Comparison of ENCODE assay signal across 8 cellular contexts in the genomic region with DNA sequence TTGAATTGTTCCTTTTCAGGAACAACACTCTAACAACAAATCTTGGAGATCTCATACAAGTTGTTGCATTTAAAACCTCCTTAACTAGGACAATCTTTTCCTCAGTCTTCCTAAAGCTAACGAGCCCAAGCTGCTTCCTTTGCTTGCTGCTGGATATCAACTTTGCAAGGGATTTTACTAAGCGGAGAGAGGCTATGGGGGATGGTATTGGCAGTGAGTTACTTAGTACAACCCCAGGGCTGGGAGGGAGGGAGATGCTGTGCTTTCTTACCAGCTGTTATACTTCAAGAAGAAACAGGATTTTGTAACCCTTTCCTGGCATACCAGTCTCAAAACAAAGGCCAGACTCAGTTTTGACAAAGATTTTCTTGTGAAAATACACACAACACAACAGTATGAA. TPM values are rescaled to one million over a fixed set of nuclear protein-coding genes. Genes with fewer than 3 reads are reported as not detected.
DNase-seq lines count a peak whose midpoint lies in the region; FAIRE-seq and TF ChIP-seq lines count a peak whose summit lies in the region.

No MANE protein-coding gene starts in this region.

- no peak overlapping the region for H3K9ac ChIP-seq in kidney (ENCODE audit: low read length in 2 of 2)

- H3K4me1 ChIP-seq in kidney (ENCODE audit: control insufficient read depth in 1 of 2, insufficient read depth in 1 of 2, low read depth in 1 of 2, low read length in 2 of 2): peaks cover 0 to 3% of the 10 kb centered on the region in 2 donors

- FAIRE-seq in kidney (lab: Jason Lieb, UNC) (no peak), urothelium cell line (lab: Jason Lieb, UNC) (no peak)

- no peaks in the 10 kb centered on the region for H3K9me3 ChIP-seq in kidney (ENCODE audit: control insufficient read depth in 1 of 2, low read length in 2 of 2)

- peaks cover 24% of the 10 kb centered on the region for H3K36me3 Mint-ChIP-seq in HFFc6 (ENCODE audit: low read depth)
- no peaks in the 10 kb centered on the region for H3K36me3 Mint-ChIP-seq in activated CD4-positive, alpha-beta T cell treated with anti-CD3 and anti-CD28 coated beads, Interleukin-2, amount 10 ng/mL, durations not matched to agents 7 days and 5 days (ENCODE audit: low read depth)

- H3K9me3 Mint-ChIP-seq in HFFc6: no peaks in the 10 kb centered on the region
- no peaks in the 10 kb centered on the region for H3K9me3 Mint-ChIP-seq in activated CD4-positive, alpha-beta T cell treated with anti-CD3 and anti-CD28 coated beads, Interleukin-2, amount 10 ng/mL, durations not matched to agents 7 days and 5 days

- CTCF ChIA-PET in activated CD4-positive, alpha-beta T cell treated with anti-CD3 and anti-CD28 coated beads, Interleukin-2, amount 10 ng/mL, durations not matched to agents 7 days and 5 days (lab: Charles Lee): no interaction called here

- no peak for TF ChIP-seq CTCF in HFFc6 (IDR thresholded peaks at IDR 0.05)
- no peak for TF ChIP-seq CTCF in kidney (IDR thresholded peaks at IDR 0.05; ENCODE audit: borderline replicate concordance, extremely low read depth, insufficient read depth)

- intact Hi-C loops in kidney (cut with DNase I): no loop called here

- H3K4me3 Mint-ChIP-seq in HFFc6: peak overlapping the region; percentile 87
- H3K4me3 Mint-ChIP-seq in activated CD4-positive, alpha-beta T cell treated with anti-CD3 and anti-CD28 coated beads, Interleukin-2, amount 10 ng/mL, durations not matched to agents 7 days and 5 days: no peak overlapping the region

- peak overlapping the region; percentile 92 for H3K27ac Mint-ChIP-seq in HFFc6
- no peak overlapping the region for H3K27ac Mint-ChIP-seq in activated CD4-positive, alpha-beta T cell treated with anti-CD3 and anti-CD28 coated beads, Interleukin-2, amount 10 ng/mL, durations not matched to agents 7 days and 5 days

- DNase-seq in HFFc6: peak; percentile 85
- DNase-seq in brain pericyte (ENCODE audit: low read depth, low spot score): peak; percentile 78
- DNase-seq in kidney: no peak
- peak; percentile 92 for DNase-seq in smooth muscle cell of the brain vasculature (ENCODE audit: low read depth, low spot score)
- no peak for DNase-seq in UCSD-AML1 (lab: John Stamatoyannopoulos, UW; ENCODE audit: unreplicated experiment)
- DNase-seq in NK-92 (lab: John Stamatoyannopoulos, UW; ENCODE audit: unreplicated experiment): no peak
- DNase-seq in activated CD4-positive, alpha-beta T cell treated with anti-CD3 and anti-CD28 coated beads, Interleukin-2, amount 10 ng/mL, durations not matched to agents 7 days and 5 days: no peak
- no peak for DNase-seq in urothelium cell line (ENCODE audit: low spot score)

- peaks cover 74% of the 10 kb centered on the region for H3K4me1 Mint-ChIP-seq in HFFc6 (ENCODE audit: low read depth)
- H3K4me1 Mint-ChIP-seq in activated CD4-positive, alpha-beta T cell treated with anti-CD3 and anti-CD28 coated beads, Interleukin-2, amount 10 ng/mL, durations not matched to agents 7 days and 5 days: no peaks in the 10 kb centered on the region

- POLR2A ChIA-PET in activated CD4-positive, alpha-beta T cell treated with anti-CD3 and anti-CD28 coated beads, Interleukin-2, amount 10 ng/mL, durations not matched to agents 7 days and 5 days (lab: Charles Lee): no interaction called here

- H3K4me3 ChIP-seq in kidney (ENCODE audit: low read length in 2 of 2): peak overlapping the region in 1 of 2 donors; percentile 24

- H3K27ac ChIP-seq in kidney (ENCODE audit: low read depth in 2 of 2, low read length in 2 of 2): peak overlapping the region; percentile 49 to 67

- no peaks in the 10 kb centered on the region for H3K27me3 Mint-ChIP-seq in HFFc6 (ENCODE audit: insufficient read depth)
- H3K27me3 Mint-ChIP-seq in activated CD4-positive, alpha-beta T cell treated with anti-CD3 and anti-CD28 coated beads, Interleukin-2, amount 10 ng/mL, durations not matched to agents 7 days and 5 days: no peaks in the 10 kb centered on the region

- H3K36me3 ChIP-seq in kidney (ENCODE audit: control insufficient read depth in 1 of 2, insufficient read depth in 2 of 2, low read length in 2 of 2): no peaks in the 10 kb centered on the region

RNA-seq across cellular contexts. Expression of gene COL1A2, which starts 19.5 kb away (rescaled TPM):
- total RNA-seq in HFFc6 (2021; fragmentation: NEBNext Ultra II Directional; extraction: Animal tissue kit (Norgen Biotek cat#: 25700)): 1,000 to 10,000 TPM; 3,728 to 6,317 (median 3,918) TPM
- total RNA-seq in kidney: 149 TPM
- 51.4 TPM for polyA plus RNA-seq in kidney (ENCODE audit: insufficient read depth, low read depth, low replicate concordance)
- total RNA-seq in activated CD4-positive, alpha-beta T cell treated with anti-CD3 and anti-CD28 coated beads, Interleukin-2, amount 10 ng/mL, durations not matched to agents 7 days and 5 days: under 1 TPM; 0.06 to 0.15 TPM

Comparison
In these comparisons a context has a peak if more than half of its experiments do, and no peak if none do; other contexts are left out.
1. DNase-seq: peak in HFFc6 (single experiment), brain pericyte (single experiment) and smooth muscle cell of the brain vasculature (single experiment); none in kidney (single experiment), UCSD-AML1 (single experiment), NK-92 (single experiment), activated CD4-positive, alpha-beta T cell treated with anti-CD3 and anti-CD28 coated beads, Interleukin-2, amount 10 ng/mL, durations not matched to agents 7 days and 5 days (single experiment) and urothelium cell line (single experiment).
2. RNA of gene COL1A2, which starts 19.5 kb away (total RNA-seq): 3,728 to 6,317 TPM in HFFc6 and 149 TPM in kidney (single experiment); 0.06 to 0.15 TPM in activated CD4-positive, alpha-beta T cell treated with anti-CD3 and anti-CD28 coated beads, Interleukin-2, amount 10 ng/mL, durations not matched to agents 7 days and 5 days; every median in the first group is over 100 times any median in the second.